17 cellular contexts compared by ENCODE assay signal in genomic region chr10:71437537-71438058, GRCh38. TPM values are rescaled to one million over a fixed set of nuclear protein-coding genes. Genes with fewer than 3 reads are reported as not detected.
"Had no signal": no experiment of that assay in that cellular context is flagged by ENCODE, and none has a peak within 500 bp of the region (broad histone marks: within the 10 kb centered on the region; RNA-seq: fewer than 3 reads in every experiment).

No MANE protein-coding gene starts in this region.

- H3K9me3 Mint-ChIP-seq: activated B cell treated with CpG ODN at 0.5 μM for 24 hours; activated CD4-positive, alpha-beta T cell treated with anti-CD3 and anti-CD28 coated beads, Interleukin-2, amount 10 ng/mL, durations not matched to agents 24 days and 14 days; activated T-cell treated with anti-CD3 and anti-CD28 coated beads, Interleukin-2, amount 50 U/mL, for 72 hours; nephron progenitor cell; stimulated activated memory B cell treated with anti-CD40 and anti-IgM and Interleukin-4, amounts not matched to agents 10 μg/mL and 1 μg/mL and 100 μg/mL, for 72 hours had no signal

- H3K4me1 Mint-ChIP-seq: activated B cell treated with CpG ODN at 0.5 μM for 24 hours; activated CD4-positive, alpha-beta T cell treated with anti-CD3 and anti-CD28 coated beads, Interleukin-2, amount 10 ng/mL, durations not matched to agents 24 days and 14 days; nephron progenitor cell; stimulated activated memory B cell treated with anti-CD40 and anti-IgM and Interleukin-4, amounts not matched to agents 10 μg/mL and 1 μg/mL and 100 μg/mL, for 72 hours had no signal

- H3K36me3 Mint-ChIP-seq: stimulated activated memory B cell treated with anti-CD40 and anti-IgM and Interleukin-4, amounts not matched to agents 10 μg/mL and 1 μg/mL and 100 μg/mL, for 72 hours had no signal

- H3K27ac Mint-ChIP-seq: activated B cell treated with CpG ODN at 0.5 μM for 24 hours; activated CD4-positive, alpha-beta T cell treated with anti-CD3 and anti-CD28 coated beads, Interleukin-2, amount 10 ng/mL, durations not matched to agents 24 days and 14 days; activated CD8-positive, alpha-beta T cell treated with anti-CD3 and anti-CD28 coated beads, Interleukin-2, amount 10 ng/mL, durations not matched to agents 7 days and 5 days; activated T-cell treated with anti-CD3 and anti-CD28 coated beads, Interleukin-2, amount 50 U/mL, for 72 hours; nephron progenitor cell; stimulated activated memory B cell treated with anti-CD40 and anti-IgM and Interleukin-4, amounts not matched to agents 10 μg/mL and 1 μg/mL and 100 μg/mL, for 72 hours; T-helper 17 cell had no signal

- H3K4me3 Mint-ChIP-seq: activated B cell treated with CpG ODN at 0.5 μM for 24 hours; activated CD4-positive, alpha-beta T cell treated with anti-CD3 and anti-CD28 coated beads, Interleukin-2, amount 10 ng/mL, durations not matched to agents 24 days and 14 days; activated CD8-positive, alpha-beta T cell treated with anti-CD3 and anti-CD28 coated beads, Interleukin-2, amount 10 ng/mL, durations not matched to agents 7 days and 5 days; activated T-cell treated with anti-CD3 and anti-CD28 coated beads, Interleukin-2, amount 50 U/mL, for 72 hours; nephron progenitor cell; stimulated activated memory B cell treated with anti-CD40 and anti-IgM and Interleukin-4, amounts not matched to agents 10 μg/mL and 1 μg/mL and 100 μg/mL, for 72 hours; T-helper 17 cell had no signal

- H3K27me3 ChIP-seq: breast epithelium had no signal

- H3K4me1 ChIP-seq: breast epithelium had no signal

- ATAC-seq: activated CD8-positive, alpha-beta T cell treated with anti-CD3 and anti-CD28 coated beads, Interleukin-2, amount 10 ng/mL, durations not matched to agents 7 days and 5 days; activated T-cell treated with anti-CD3 and anti-CD28 coated beads, Interleukin-2, amount 50 U/mL, for 72 hours; stimulated activated memory B cell treated with anti-CD40 and anti-IgM and Interleukin-4, amounts not matched to agents 10 μg/mL and 1 μg/mL and 100 μg/mL, for 72 hours; T-helper 17 cell had no signal

- H3K4me3 ChIP-seq: breast epithelium had no signal

- H3K27ac ChIP-seq: breast epithelium had no signal

- DNase-seq: activated B cell treated with CpG ODN at 0.5 μM for 24 hours; activated CD4-positive, alpha-beta T cell treated with anti-CD3 and anti-CD28 coated beads, Interleukin-2, amount 10 ng/mL, durations not matched to agents 24 days and 14 days; activated CD8-positive, alpha-beta memory T cell treated with anti-CD3 and anti-CD28 coated beads, Interleukin-2, amount 50 U/mL, for 4 hours; activated CD8-positive, alpha-beta T cell treated with anti-CD3 and anti-CD28 coated beads, Interleukin-2, amount 10 ng/mL, durations not matched to agents 7 days and 5 days; activated T-cell treated with anti-CD3 and anti-CD28 coated beads, Interleukin-2, amount 50 U/mL, for 72 hours; aorta; dermis blood vessel endothelial cell; hippocampal formation; kidney glomerular epithelial cell; mesendoderm; nephron progenitor cell; stimulated activated CD4-positive, alpha-beta T cell treated with anti-CD3 and anti-CD28 coated beads, Interleukin-2, amount 100 ng/mL, for 48 hours; T-helper 17 cell had no signal

- H3K36me3 ChIP-seq: breast epithelium had no signal

- H3K9me3 ChIP-seq: breast epithelium had no signal

RNA-seq across cellular contexts. Expression of gene CDH23, which starts 40.9 kb away (rescaled TPM):
- total RNA-seq: chondrocyte, glomerular endothelial cell had no signal
